ENCODE assay signal across 13 cellular contexts in the genomic region with DNA sequence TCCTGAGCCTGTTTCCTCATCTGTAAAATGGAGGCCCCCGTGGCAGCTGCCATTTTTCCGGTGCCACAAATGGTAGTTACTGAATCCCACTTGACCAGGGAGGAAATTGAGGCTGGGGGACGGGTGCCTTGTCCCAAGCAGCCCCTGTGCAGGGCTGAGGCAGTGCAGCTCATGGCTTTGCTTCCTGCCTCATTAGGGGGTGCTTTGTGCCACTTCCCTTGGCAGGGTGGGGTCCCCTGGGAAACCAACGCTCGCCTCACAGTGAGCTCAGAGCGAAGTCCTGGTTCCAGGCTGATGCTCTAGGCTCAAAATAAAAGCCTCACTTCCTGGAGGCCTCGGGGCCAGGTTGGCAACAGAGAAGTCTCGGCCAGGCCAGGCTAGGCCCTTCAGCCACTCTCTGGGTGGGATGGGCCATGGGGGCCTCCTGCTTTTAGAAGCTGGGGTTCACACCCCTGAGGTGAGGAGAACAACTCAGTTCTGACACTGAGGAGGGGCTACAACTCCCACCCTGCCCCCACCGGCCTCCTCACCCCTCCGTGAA. TPM values are rescaled to one million over a fixed set of nuclear protein-coding genes. Genes with fewer than 3 reads are reported as not detected.
DNase-seq lines count a peak whose midpoint lies in the region; ATAC-seq and TF ChIP-seq lines count a peak whose summit lies in the region.
"Had no signal": no experiment of that assay in that cellular context is flagged by ENCODE, and none has a peak within 500 bp of the region (broad histone marks: within the 10 kb centered on the region; RNA-seq: fewer than 3 reads in every experiment).

No MANE protein-coding gene starts in this region.

- peak; percentile 62 for DNase-seq in activated naive CD4-positive, alpha-beta T cell treated with anti-CD3 and anti-CD28 coated beads for 36 hours
- DNase-seq in activated naive CD4-positive, alpha-beta T cell treated with Interleukin-2 at 50 U/mL for 16 hours = no peak
- DNase-seq in NCI-H1436 (lab: John Stamatoyannopoulos, UW) = peak; percentile 83
- DNase-seq in colonic mucosa = no peak
- no peak for DNase-seq in dermis blood vessel endothelial cell
- DNase-seq in PC-3 = no peak
- DNase-seq: ACHN; cerebellar nuclear complex; NCI-H146; stimulated activated CD4-positive, alpha-beta T cell treated with anti-CD3 and anti-CD28 coated beads, Interleukin-4, amount 100 ng/mL, for 1 hour had no signal

- H3K9ac ChIP-seq in colonic mucosa (ENCODE audit: low read depth in 2 of 2, low read length in 2 of 2) (peak overlapping the region in 1 of 2 donors; percentile 48), PC-3 (ENCODE audit: low read length) (no peak overlapping the region)

- H3K27ac Mint-ChIP-seq in activated naive CD4-positive, alpha-beta T cell treated with anti-CD3 and anti-CD28 coated beads for 36 hours = peak overlapping the region; percentile 100

- H2AFZ ChIP-seq in PC-3 (ENCODE audit: low read length) = no peak overlapping the region

- H3K9me3 ChIP-seq in colonic mucosa (no peaks in the 10 kb centered on the region), PC-3 (ENCODE audit: low read length) (no peaks in the 10 kb centered on the region)

- ATAC-seq in GM18498 (IDR thresholded peaks at IDR 0.05; ENCODE audit: unreplicated experiment) (no peak), PC-3 (no peak)

- H3K4me3 ChIP-seq in colonic mucosa = no peak overlapping the region
- H3K4me3 ChIP-seq in PC-3 (ENCODE audit: low read length) = no peak overlapping the region

- no peaks in the 10 kb centered on the region for H3K9me3 Mint-ChIP-seq in activated naive CD4-positive, alpha-beta T cell treated with anti-CD3 and anti-CD28 coated beads for 36 hours

- no peaks in the 10 kb centered on the region for H3K79me2 ChIP-seq in PC-3 (ENCODE audit: low read length)

- H3K36me3 Mint-ChIP-seq in activated naive CD4-positive, alpha-beta T cell treated with anti-CD3 and anti-CD28 coated beads for 36 hours (ENCODE audit: low read depth) = peaks cover 56% of the 10 kb centered on the region

- no TSS peak for BruUV-seq in PC-3 (replicated peaks; lab: Mats Ljungman, UMichigan)

- no peaks in the 10 kb centered on the region for H3K27me3 Mint-ChIP-seq in activated naive CD4-positive, alpha-beta T cell treated with anti-CD3 and anti-CD28 coated beads for 36 hours (ENCODE audit: low read depth)

- no peaks in the 10 kb centered on the region for H4K20me1 ChIP-seq in PC-3 (ENCODE audit: low read length)

- H3K4me2 ChIP-seq in PC-3 (ENCODE audit: low read length) = no peak overlapping the region

- TF ChIP-seq CTCF in colonic mucosa (IDR thresholded peaks at IDR 0.05) (no peak), PC-3 (conservative IDR thresholded peaks at IDR 0.05; ENCODE audit: low read depth, low read length) (no peak)

- H3K27ac ChIP-seq in colonic mucosa (peak overlapping the region; percentile 2), temporal lobe (ENCODE audit: low read depth, low read length) (peak overlapping the region; percentile 98), PC-3 (ENCODE audit: low read length) (no peak overlapping the region)

- CTCF ChIA-PET in activated naive CD4-positive, alpha-beta T cell treated with anti-CD3 and anti-CD28 coated beads for 36 hours (lab: Charles Lee) = interaction anchor here (1.0 to 5.2 kb wide), 4 partner anchors 28 to 51 kb away, joined by 4 to 25 read pairs (median 11); no protein-coding TSS in a partner anchor
- CTCF ChIA-PET in PC-3 (lab: Charles Lee) = no interaction called here

- H3K36me3 ChIP-seq in colonic mucosa (no peaks in the 10 kb centered on the region), PC-3 (ENCODE audit: low read depth, low read length) (no peaks in the 10 kb centered on the region)

- intact Hi-C loops in activated naive CD4-positive, alpha-beta T cell treated with anti-CD3 and anti-CD28 coated beads for 36 hours (cut with micrococcal nuclease) = loop anchor here (5.0 kb wide), 1 partner anchor 261 kb away; no protein-coding TSS in a partner anchor
- intact Hi-C loops in colonic mucosa (cut with DNase I) = no loop called here
- intact Hi-C loops in PC-3 (cut with micrococcal nuclease) = no loop called here

- no peaks in the 10 kb centered on the region for H3K9me2 ChIP-seq in PC-3 (replicated peaks; ENCODE audit: low read length)

- peak overlapping the region; percentile 82 for H3K4me3 Mint-ChIP-seq in activated naive CD4-positive, alpha-beta T cell treated with anti-CD3 and anti-CD28 coated beads for 36 hours

- peaks cover 93% of the 10 kb centered on the region for H3K4me1 Mint-ChIP-seq in activated naive CD4-positive, alpha-beta T cell treated with anti-CD3 and anti-CD28 coated beads for 36 hours (ENCODE audit: low read depth)

- H3K4me1 ChIP-seq in colonic mucosa (peaks cover 7% of the 10 kb centered on the region), PC-3 (ENCODE audit: insufficient read depth, low read length) (peaks cover under 1% of the 10 kb centered on the region; the same call in 1 of the 2 replicates)

- H3K27me3 ChIP-seq in colonic mucosa = no peaks in the 10 kb centered on the region
- peaks cover 6% of the 10 kb centered on the region; the same call in 1 of the 2 replicates for H3K27me3 ChIP-seq in PC-3 (ENCODE audit: low read length)

- POLR2A ChIA-PET in PC-3 (lab: Charles Lee; ENCODE audit: unreplicated experiment) = no interaction called here

- H3F3A ChIP-seq in PC-3 (ENCODE audit: low read length, unreplicated experiment) = no peaks in the 10 kb centered on the region

RNA-seq across cellular contexts. Expression of a gene that starts 6.8 kb away (rescaled TPM):
- 100 to 1,000 TPM; 205 to 208 TPM for total RNA-seq in activated naive CD4-positive, alpha-beta T cell treated with anti-CD3 and anti-CD28 coated beads for 36 hours
- total RNA-seq in colonic mucosa (10 to 100 TPM; 15.8 to 41.0 TPM), temporal lobe (3.9 TPM), dermis blood vessel endothelial cell (23.1 and 39.9 TPM in 2 replicates), PC-3 (2014; rRNA removed) (not detected in 2 replicates)

RNA-seq across cellular contexts. Expression of a gene that starts 27.4 kb away (rescaled TPM):
- total RNA-seq in activated naive CD4-positive, alpha-beta T cell treated with anti-CD3 and anti-CD28 coated beads for 36 hours = under 1 TPM; 0.36 to 0.37 TPM
- total RNA-seq in colonic mucosa (not detected), temporal lobe (under 0.01 TPM), dermis blood vessel endothelial cell (0.17 TPM in 1 of 2 replicates, not detected in the other), PC-3 (2014; rRNA removed) (0.63 TPM in 1 of 2 replicates, not detected in the other)
- total RNA-seq: myocyte had no signal

Comparison
In these comparisons a context has a peak if more than half of its experiments do, and no peak if none do; other contexts are left out.
1. DNase-seq: peak in activated naive CD4-positive, alpha-beta T cell treated with anti-CD3 and anti-CD28 coated beads for 36 hours (single experiment) and NCI-H1436 (single experiment); none in activated naive CD4-positive, alpha-beta T cell treated with Interleukin-2 at 50 U/mL for 16 hours (single experiment), colonic mucosa (single experiment), dermis blood vessel endothelial cell (single experiment) and PC-3 (single experiment).